In genomic region chr2:11121823-11122155, GRCh38 we compare ENCODE assay signal across 17 cellular contexts.
"Had no signal": no experiment of that assay in that cellular context is flagged by ENCODE, and none has a peak within 500 bp of the region (broad histone marks: within the 10 kb centered on the region; RNA-seq: fewer than 3 reads in every experiment).

No MANE protein-coding gene starts in this region.

- ATAC-seq: naive thymus-derived CD4-positive, alpha-beta T cell; psoas muscle; right lobe of liver had no signal

- FAIRE-seq: TTC549 had no signal

- H3K9me3 ChIP-seq: psoas muscle, right lobe of liver, suprapubic skin, upper lobe of right lung had no signal

- H3K36me3 ChIP-seq: right lobe of liver, suprapubic skin, upper lobe of right lung had no signal

- DNase-seq: activated CD4-positive, CD25-positive, alpha-beta regulatory T cell; activated effector memory CD4-positive, alpha-beta T cell treated with Interleukin-2 at 50 U/mL for 16 hours; activated T-cell treated with anti-CD3 and anti-CD28 coated beads, Interleukin-2, amount 50 U/mL, for 24 hours; amygdala; effector memory CD4-positive, alpha-beta T cell; hypothalamus; kidney glomerular epithelial cell; midbrain; naive thymus-derived CD4-positive, alpha-beta T cell; psoas muscle; stimulated activated CD4-positive, alpha-beta T cell treated with anti-CD3 and anti-CD28 coated beads, Interleukin-2, amount 100 ng/mL, for 24 hours; stimulated activated naive CD4-positive, alpha-beta T cell treated with Interleukin-2 at 50 U/mL for 16 hours; T-helper 2 cell; upper lobe of right lung had no signal

- H3K27ac ChIP-seq: psoas muscle, right lobe of liver, suprapubic skin, upper lobe of right lung had no signal

- H3K27me3 ChIP-seq: right lobe of liver, suprapubic skin, upper lobe of right lung had no signal

- H3K4me1 ChIP-seq: psoas muscle, right lobe of liver, upper lobe of right lung had no signal

- H3K4me3 ChIP-seq: psoas muscle, right lobe of liver, suprapubic skin, upper lobe of right lung had no signal
